In the genomic region with DNA sequence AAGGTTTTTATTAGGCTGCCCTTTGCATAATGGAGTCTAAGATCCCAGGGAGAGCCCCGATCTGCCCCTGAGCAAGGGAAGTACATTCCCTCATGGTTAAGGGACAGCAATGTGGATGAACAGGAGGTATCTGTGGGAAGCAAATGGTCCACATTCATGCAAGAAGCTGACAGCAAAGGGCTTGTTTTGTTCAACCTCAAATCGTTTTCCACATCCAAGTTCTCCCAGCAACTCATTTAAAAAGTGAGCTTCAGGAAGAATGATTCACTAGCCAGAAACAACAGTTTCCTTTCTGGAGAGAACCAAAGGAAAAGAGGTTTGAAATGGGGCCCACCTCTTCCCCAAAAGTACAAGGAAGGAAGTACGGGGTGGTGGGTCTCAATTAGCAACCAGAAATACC, we compare ENCODE assay signal across 10 cellular contexts. TPM values are rescaled to one million over a fixed set of nuclear protein-coding genes. Genes with fewer than 3 reads are reported as not detected.
DNase-seq lines count a peak whose midpoint lies in the region; ATAC-seq, FAIRE-seq and TF ChIP-seq lines count a peak whose summit lies in the region.
"Had no signal": no experiment of that assay in that cellular context is flagged by ENCODE, and none has a peak within 500 bp of the region (broad histone marks: within the 10 kb centered on the region; RNA-seq: fewer than 3 reads in every experiment).

No MANE protein-coding gene starts in this region.

- TF ChIP-seq CTCF in kidney (IDR thresholded peaks at IDR 0.05; ENCODE audit: borderline replicate concordance, extremely low read depth, insufficient read depth) (no peak), ascending aorta (IDR thresholded peaks at IDR 0.05) (no peak), BE2C (IDR thresholded peaks at IDR 0.05; ENCODE audit: low read depth, low read length) (no peak)

- H3K27ac ChIP-seq in kidney (ENCODE audit: low read depth in 2 of 2, low read length in 2 of 2) (peak overlapping the region; percentile 76 to 91), subcutaneous abdominal adipose tissue (ENCODE audit: low read depth, low read length) (peak overlapping the region; percentile 92), ascending aorta (peak overlapping the region in 1 of 2 donors; percentile 27)

- no peak for DNase-seq in activated T-cell treated with anti-CD3 and anti-CD28 coated beads, Interleukin-2, amount 50 U/mL, for 24 hours
- DNase-seq in activated T-cell treated with anti-CD3 and anti-CD28 coated beads, Interleukin-2, amount 50 U/mL, for 48 hours: no peak
- no peak for DNase-seq in activated CD4-positive, alpha-beta memory T cell treated with anti-CD3 and anti-CD28 coated beads for 36 hours
- no peak for DNase-seq in kidney
- DNase-seq in ascending aorta (ENCODE audit: low spot score in 2 of 2): no peak
- DNase-seq in BE2C: no peak
- DNase-seq: ACHN; stimulated activated CD4-positive, alpha-beta T cell treated with anti-CD3 and anti-CD28 coated beads, Interleukin-4, amount 100 ng/mL, for 24 hours had no signal

- H3K27me3 ChIP-seq in subcutaneous abdominal adipose tissue (ENCODE audit: control insufficient read depth in 5 of 5, insufficient read depth in 4 of 5, low read length in 5 of 5): no peaks in the 10 kb centered on the region
- no peaks in the 10 kb centered on the region for H3K27me3 ChIP-seq in ascending aorta
- no peaks in the 10 kb centered on the region for H3K27me3 ChIP-seq in BE2C

- H3K4me1 ChIP-seq in kidney (ENCODE audit: control insufficient read depth in 1 of 2, insufficient read depth in 1 of 2, low read depth in 1 of 2, low read length in 2 of 2): peaks cover 74 to 75% of the 10 kb centered on the region in 2 donors
- H3K4me1 ChIP-seq in subcutaneous abdominal adipose tissue (ENCODE audit: control insufficient read depth in 5 of 5, insufficient read depth in 5 of 5, low read length in 5 of 5): peaks cover 43 to 89% (median 72%) of the 10 kb centered on the region in 5 donors
- peaks cover 0 to 18% of the 10 kb centered on the region in 2 donors for H3K4me1 ChIP-seq in ascending aorta
- H3K4me1 ChIP-seq in BE2C: peaks cover 5% of the 10 kb centered on the region

- H3K4me3 ChIP-seq in kidney (ENCODE audit: low read length in 2 of 2): no peak overlapping the region
- H3K4me3 ChIP-seq in subcutaneous abdominal adipose tissue (ENCODE audit: low read depth in 1 of 5, low read length in 5 of 5): no peak overlapping the region
- H3K4me3 ChIP-seq in ascending aorta: no peak overlapping the region
- no peak overlapping the region for H3K4me3 ChIP-seq in BE2C (ENCODE audit: low read depth, low read length)

- no peak for FAIRE-seq in kidney (lab: Jason Lieb, UNC)

- peak overlapping the region; percentile 82 for H3K27ac Mint-ChIP-seq in activated T-cell treated with anti-CD3 and anti-CD28 coated beads, Interleukin-2, amount 50 U/mL, for 24 hours
- peak overlapping the region; percentile 77 for H3K27ac Mint-ChIP-seq in activated CD4-positive, alpha-beta memory T cell treated with anti-CD3 and anti-CD28 coated beads for 36 hours

- ATAC-seq in HG03378 (IDR thresholded peaks at IDR 0.05; ENCODE audit: unreplicated experiment): no peak

- peaks cover 64% of the 10 kb centered on the region for H3K4me1 Mint-ChIP-seq in activated T-cell treated with anti-CD3 and anti-CD28 coated beads, Interleukin-2, amount 50 U/mL, for 24 hours (ENCODE audit: low read depth)
- H3K4me1 Mint-ChIP-seq in activated CD4-positive, alpha-beta memory T cell treated with anti-CD3 and anti-CD28 coated beads for 36 hours (ENCODE audit: low read depth): peaks cover 58% of the 10 kb centered on the region

- H3K36me3 Mint-ChIP-seq in activated T-cell treated with anti-CD3 and anti-CD28 coated beads, Interleukin-2, amount 50 U/mL, for 24 hours (ENCODE audit: low read depth): peaks cover 93% of the 10 kb centered on the region
- H3K36me3 Mint-ChIP-seq in activated CD4-positive, alpha-beta memory T cell treated with anti-CD3 and anti-CD28 coated beads for 36 hours: peaks cover 31% of the 10 kb centered on the region

- H3K4me3 Mint-ChIP-seq in activated T-cell treated with anti-CD3 and anti-CD28 coated beads, Interleukin-2, amount 50 U/mL, for 24 hours: no peak overlapping the region
- no peak overlapping the region for H3K4me3 Mint-ChIP-seq in activated CD4-positive, alpha-beta memory T cell treated with anti-CD3 and anti-CD28 coated beads for 36 hours

- H3K9me3 ChIP-seq in kidney (ENCODE audit: control insufficient read depth in 1 of 2, low read length in 2 of 2): no peaks in the 10 kb centered on the region
- H3K9me3 ChIP-seq in subcutaneous abdominal adipose tissue (ENCODE audit: control insufficient read depth in 5 of 5, low read length in 5 of 5): no peaks in the 10 kb centered on the region
- no peaks in the 10 kb centered on the region for H3K9me3 ChIP-seq in ascending aorta
- no peaks in the 10 kb centered on the region for H3K9me3 ChIP-seq in BE2C

- no peaks in the 10 kb centered on the region for H3K27me3 Mint-ChIP-seq in activated T-cell treated with anti-CD3 and anti-CD28 coated beads, Interleukin-2, amount 50 U/mL, for 24 hours
- H3K27me3 Mint-ChIP-seq in activated CD4-positive, alpha-beta memory T cell treated with anti-CD3 and anti-CD28 coated beads for 36 hours: no peaks in the 10 kb centered on the region

- H3K9me3 Mint-ChIP-seq in activated T-cell treated with anti-CD3 and anti-CD28 coated beads, Interleukin-2, amount 50 U/mL, for 24 hours: no peaks in the 10 kb centered on the region
- no peaks in the 10 kb centered on the region for H3K9me3 Mint-ChIP-seq in activated CD4-positive, alpha-beta memory T cell treated with anti-CD3 and anti-CD28 coated beads for 36 hours

- POLR2A ChIA-PET in activated CD4-positive, alpha-beta memory T cell treated with anti-CD3 and anti-CD28 coated beads for 36 hours (lab: Charles Lee): interaction anchor here (0.6 to 1.1 kb wide), 2 partner anchors 19 to 214 kb away, joined by 3 read pairs; partner anchors contain the start of gene DHX58

- CTCF ChIA-PET in activated CD4-positive, alpha-beta memory T cell treated with anti-CD3 and anti-CD28 coated beads for 36 hours (lab: Charles Lee): interaction anchor here (1.1 to 3.9 kb wide), 2 partner anchors 9 to 49 kb away, joined by 5 to 14 read pairs; partner anchors contain the start of gene KCNH4

- H3K9ac ChIP-seq in kidney (ENCODE audit: low read length in 2 of 2) (peak overlapping the region in 1 of 2 donors; percentile 43), subcutaneous abdominal adipose tissue (ENCODE audit: low read length in 5 of 5) (peak overlapping the region in 2 of 5 donors; percentile 9 to 54)

- H3K36me3 ChIP-seq in kidney (ENCODE audit: control insufficient read depth in 1 of 2, insufficient read depth in 2 of 2, low read length in 2 of 2) (peaks cover 21 to 34% of the 10 kb centered on the region in 2 donors), subcutaneous abdominal adipose tissue (ENCODE audit: control insufficient read depth in 5 of 5, insufficient read depth in 5 of 5, low read length in 5 of 5) (peaks cover 3 to 45% (median 35%) of the 10 kb centered on the region in 5 donors), ascending aorta (peaks cover 34 to 38% of the 10 kb centered on the region in 2 donors), BE2C (peaks cover 47% of the 10 kb centered on the region)

- intact Hi-C loops in activated CD4-positive, alpha-beta memory T cell treated with anti-CD3 and anti-CD28 coated beads for 36 hours (cut with micrococcal nuclease): loop anchor here (2.0 kb wide), 1 partner anchor 23 kb away; the partner anchor contains the start of gene RAB5C
- intact Hi-C loops in kidney (cut with DNase I): no loop called here
- intact Hi-C loops in ascending aorta (cut with DNase I): no loop called here

RNA-seq across cellular contexts. Expression of gene HSPB9, which starts 9.4 kb away (rescaled TPM):
- not detected for total RNA-seq in activated CD4-positive, alpha-beta memory T cell treated with anti-CD3 and anti-CD28 coated beads for 36 hours
- total RNA-seq in kidney: not detected
- 0.99 TPM for polyA plus RNA-seq in kidney (ENCODE audit: insufficient read depth, low read depth, low replicate concordance)
- total RNA-seq in ascending aorta: not detected
- polyA plus RNA-seq in BE2C (2012; ENCODE audit: insufficient read depth, insufficient read length, low read depth): 0.68 TPM

RNA-seq across cellular contexts. Expression of gene KAT2A, which starts 10.8 kb away (rescaled TPM):
- total RNA-seq in activated CD4-positive, alpha-beta memory T cell treated with anti-CD3 and anti-CD28 coated beads for 36 hours: 10 to 100 TPM; 38.6 to 41.0 TPM
- total RNA-seq in kidney (38.6 TPM), ascending aorta (94.3 TPM)
- 38.6 TPM for polyA plus RNA-seq in kidney (ENCODE audit: insufficient read depth, low read depth, low replicate concordance)
- 65.6 TPM for polyA plus RNA-seq in BE2C (2012; ENCODE audit: insufficient read depth, insufficient read length, low read depth)

RNA-seq across cellular contexts. Expression of gene DHX58, which starts 19.5 kb away (rescaled TPM):
- 10 to 100 TPM; 38.1 to 38.4 TPM for total RNA-seq in activated CD4-positive, alpha-beta memory T cell treated with anti-CD3 and anti-CD28 coated beads for 36 hours
- total RNA-seq in kidney: 27.5 TPM
- 22.1 TPM for polyA plus RNA-seq in kidney (ENCODE audit: insufficient read depth, low read depth, low replicate concordance)
- 1.7 TPM for total RNA-seq in ascending aorta
- not detected for polyA plus RNA-seq in BE2C (2012; ENCODE audit: insufficient read depth, insufficient read length, low read depth)

RNA-seq across cellular contexts. Expression of gene RAB5C, which starts 22.8 kb away (rescaled TPM):
- total RNA-seq in activated CD4-positive, alpha-beta memory T cell treated with anti-CD3 and anti-CD28 coated beads for 36 hours: 10 to 100 TPM; 47.8 to 52.4 TPM
- total RNA-seq in kidney (159 TPM), ascending aorta (137 TPM)
- 286 TPM for polyA plus RNA-seq in kidney (ENCODE audit: insufficient read depth, low read depth, low replicate concordance)
- 319 TPM for polyA plus RNA-seq in BE2C (2012; ENCODE audit: insufficient read depth, insufficient read length, low read depth)

RNA-seq across cellular contexts. Expression of gene ZNF385C, which starts 33.7 kb away (rescaled TPM):
- total RNA-seq in activated CD4-positive, alpha-beta memory T cell treated with anti-CD3 and anti-CD28 coated beads for 36 hours: under 1 TPM in 1 of 2 experiments, not detected in 1; 0.10 TPM
- total RNA-seq in kidney (1.2 TPM), ascending aorta (not detected)
- polyA plus RNA-seq in kidney (ENCODE audit: insufficient read depth, low read depth, low replicate concordance): 1.1 TPM
- polyA plus RNA-seq in BE2C (2012; ENCODE audit: insufficient read depth, insufficient read length, low read depth): 2.4 TPM

Comparison
In these comparisons a context has a peak if more than half of its experiments do, and no peak if none do; other contexts are left out.
1. RNA of gene DHX58, which starts 19.5 kb away (total RNA-seq): 38.1 to 38.4 TPM in activated CD4-positive, alpha-beta memory T cell treated with anti-CD3 and anti-CD28 coated beads for 36 hours and 27.5 TPM in kidney (single experiment); 1.7 TPM in ascending aorta (single experiment); every median in the first group is over 10 times any median in the second.